Comparison of ENCODE assay signal across 24 cellular contexts in the genomic region with DNA sequence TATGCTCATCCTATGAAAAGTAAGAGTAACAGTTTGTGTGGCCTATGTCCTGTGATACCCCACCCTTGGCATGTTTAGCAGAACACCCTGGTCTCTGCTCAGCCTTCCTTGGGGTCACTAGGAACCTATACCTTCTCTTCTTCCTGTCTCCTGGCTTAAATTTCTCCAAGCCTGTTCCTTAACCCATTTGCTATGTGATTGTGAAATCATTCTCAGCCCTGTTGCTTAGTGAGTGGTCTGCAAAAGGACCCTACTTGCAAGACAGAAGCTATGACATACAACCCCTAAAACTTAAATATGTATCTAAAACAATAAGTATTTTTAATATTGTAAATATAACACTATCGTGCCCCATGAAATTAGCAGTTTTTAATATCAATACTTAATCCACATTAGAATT.
DNase-seq lines count a peak whose midpoint lies in the region; ATAC-seq, FAIRE-seq and TF ChIP-seq lines count a peak whose summit lies in the region.
"Had no signal": no experiment of that assay in that cellular context is flagged by ENCODE, and none has a peak within 500 bp of the region (broad histone marks: within the 10 kb centered on the region; RNA-seq: fewer than 3 reads in every experiment).

No MANE protein-coding gene starts in this region.

- in situ Hi-C loops in IMR-90 (cut with MboI; ENCODE audit: low sequenced_read_pairs), result no loop called here

- TF ChIP-seq RAD21 in IMR-90 (IDR thresholded peaks at IDR 0.05; ENCODE audit: low read length), result no peak
- TF ChIP-seq RAD21 in H1 (IDR thresholded peaks at IDR 0.05 in 1 of 2, conservative IDR thresholded peaks at IDR 0.05 in 1 of 2; ENCODE audit: low read depth in 2 of 2, low read length in 2 of 2), result no peak

- H3K18ac ChIP-seq in IMR-90 (ENCODE audit: low read depth, low read length), result no peak overlapping the region
- H3K18ac ChIP-seq in H1 (ENCODE audit: extremely low read depth, low read length), result peak overlapping the region; percentile 9; the same call in 1 of the 2 replicates

- H3K79me1 ChIP-seq in IMR-90 (ENCODE audit: low read depth in 1 of 2, low read length in 2 of 2) (peaks cover 0 to 4% of the 10 kb centered on the region in 2 experiments; a peak in 1 of 4 replicates), H1 (ENCODE audit: low read depth, low read length) (no peaks in the 10 kb centered on the region)

- no peaks in the 10 kb centered on the region for H3K79me2 ChIP-seq in GM23338 (replicated peaks; ENCODE audit: insufficient read depth)
- H3K79me2 ChIP-seq in H1 (ENCODE audit: control insufficient read depth in 1 of 2, insufficient read depth in 2 of 2, low read length in 2 of 2), result no peaks in the 10 kb centered on the region

- H4K8ac ChIP-seq in IMR-90 (ENCODE audit: low read depth in 2 of 2, low read length in 2 of 2) (no peak overlapping the region), H1 (ENCODE audit: extremely low read depth, insufficient read depth, low read length) (no peak overlapping the region)

- no peaks in the 10 kb centered on the region for H3K36me3 Mint-ChIP-seq in GM23338 (ENCODE audit: low read depth)
- no peaks in the 10 kb centered on the region for H3K36me3 Mint-ChIP-seq in stimulated activated effector memory CD8-positive, alpha-beta T cell treated with anti-CD3 and anti-CD28 coated beads, Interleukin-12 subunit alpha, Interleukin-12 subunit beta, amount 100 ng/mL, for 72 hours
- H3K36me3 Mint-ChIP-seq: CD14-positive monocyte had no signal

- H3K4ac ChIP-seq in IMR-90 (ENCODE audit: low read depth, low read length), result no peak overlapping the region
- no peak overlapping the region for H3K4ac ChIP-seq in H1 (replicated peaks; ENCODE audit: insufficient read length, low read depth, low read length)

- H4K91ac ChIP-seq in IMR-90 (ENCODE audit: insufficient read depth, low read depth, low read length) (no peak overlapping the region), H1 (replicated peaks; ENCODE audit: insufficient read length, low read length) (no peak overlapping the region)

- BruUV-seq in IMR-90 (replicated peaks; lab: Mats Ljungman, UMichigan), result no TSS peak

- H3K9me3 Mint-ChIP-seq in GM23338, result no peaks in the 10 kb centered on the region; the same call in 2 of the 3 replicates
- H3K9me3 Mint-ChIP-seq in stimulated activated effector memory CD8-positive, alpha-beta T cell treated with anti-CD3 and anti-CD28 coated beads, Interleukin-12 subunit alpha, Interleukin-12 subunit beta, amount 100 ng/mL, for 72 hours, result no peaks in the 10 kb centered on the region
- H3K9me3 Mint-ChIP-seq: HFFc6 had no signal

- no peaks in the 10 kb centered on the region for H3K27me3 Mint-ChIP-seq in GM23338 (ENCODE audit: insufficient read depth, low read depth, poor library complexity)
- H3K27me3 Mint-ChIP-seq: CD4-positive, alpha-beta T cell had no signal

- H3K23ac ChIP-seq in IMR-90 (ENCODE audit: low read depth, low read length) (no peak overlapping the region), H1 (ENCODE audit: insufficient read length) (no peak overlapping the region)

- no peak overlapping the region for H2BK120ac ChIP-seq in IMR-90 (ENCODE audit: low read depth, low read length)
- no peak overlapping the region for H2BK120ac ChIP-seq in H1 (replicated peaks; ENCODE audit: low read depth, low read length)

- CTCF ChIA-PET in IMR-90 (lab: Yijun Ruan, JAX) (no interaction called here), H1 (lab: Charles Lee; ENCODE audit: partially characterized antibody) (no interaction called here)

- DNase-seq in GM23338 (ENCODE audit: low spot score) (no peak), IMR-90 (no peak), H1 (ENCODE audit: low read depth in 1 of 2, low spot score in 2 of 2) (no peak), hypothalamus (lab: John Stamatoyannopoulos, UW) (no peak)
- DNase-seq in stimulated activated effector memory CD8-positive, alpha-beta T cell treated with anti-CD3 and anti-CD28 coated beads, Interleukin-12 subunit alpha, Interleukin-12 subunit beta, amount 100 ng/mL, for 72 hours (ENCODE audit: low spot score in 2 of 2), result no peak
- DNase-seq in stimulated activated CD4-positive, alpha-beta T cell treated with anti-CD3 and anti-CD28 coated beads, Interleukin-4, amount 100 ng/mL, for 24 hours, result no peak
- DNase-seq in activated CD4-positive, alpha-beta T cell treated with anti-CD3 and anti-CD28 coated beads, Interleukin-2, amount 50 U/mL, for 1 hour, result no peak
- DNase-seq: 8988T; ACHN; AML-193; BE2C; Calu3; CD4-positive, alpha-beta T cell; COR-L47; DMS53; DMS79 treated with DMSO at 0.1 percent for 48 hours; GF-D8; HFFc6 had no signal

- H2AK5ac ChIP-seq in IMR-90 (ENCODE audit: low read depth, low read length) (no peak overlapping the region), H1 (ENCODE audit: low read depth, low read length) (no peak overlapping the region)

- H3F3A ChIP-seq in GM23338 (replicated peaks; ENCODE audit: low read depth), result no peaks in the 10 kb centered on the region

- H2AFZ ChIP-seq in GM23338, result no peak overlapping the region; the same call in 1 of the 2 replicates
- H2AFZ ChIP-seq in IMR-90 (replicated peaks; ENCODE audit: low read length, poor library complexity), result no peak overlapping the region
- peak overlapping the region; percentile 48; the same call in 1 of the 2 replicates for H2AFZ ChIP-seq in H1 (ENCODE audit: low read length)

- H3K23me2 ChIP-seq in H1 (ENCODE audit: low read depth, low read length), result no peaks in the 10 kb centered on the region

- 0 out of 2 replicates have a peak overlapping the region, but pooled peaks have one; percentile 20 for H2BK12ac ChIP-seq in H1 (ENCODE audit: low read depth, low read length)

- no peak for FAIRE-seq in H1 (lab: Jason Lieb, UNC)
- FAIRE-seq: A549, GM12891, GM18507 had no signal

- H2BK15ac ChIP-seq in IMR-90 (ENCODE audit: low read depth, low read length), result no peak overlapping the region
- H2BK15ac ChIP-seq in H1 (ENCODE audit: low read length), result no peak overlapping the region

- no peak overlapping the region for H4K5ac ChIP-seq in IMR-90 (ENCODE audit: low read depth, low read length)
- H4K5ac ChIP-seq in H1 (ENCODE audit: insufficient read length, low read depth, low read length), result no peak overlapping the region

- H3K9ac ChIP-seq in IMR-90 (ENCODE audit: low read depth, low read length) (no peak overlapping the region), H1 (replicated peaks in 1 of 4; ENCODE audit: extremely low read depth in 1 of 4, low read depth in 3 of 4, low read length in 3 of 4) (no peak overlapping the region)
- H3K9ac ChIP-seq: BLaER1 treated with 17β-estradiol and CSF1 and Interleukin-3, amounts not matched to agents 10 nM and 100 nM had no signal

- H3K56ac ChIP-seq in IMR-90 (ENCODE audit: extremely low read depth, insufficient read depth, low read length), result no peak overlapping the region
- no peak overlapping the region for H3K56ac ChIP-seq in H1 (replicated peaks; ENCODE audit: insufficient read length, low read depth, low read length)

- no peak overlapping the region for H2BK5ac ChIP-seq in IMR-90 (ENCODE audit: low read depth, low read length, poor library complexity, severe bottlenecking)
- H2BK5ac ChIP-seq in H1 (ENCODE audit: low read depth, low read length), result no peak overlapping the region

- H3K4me1 ChIP-seq in GM23338 (ENCODE audit: insufficient read depth), result peaks cover 7% of the 10 kb centered on the region
- H3K4me1 ChIP-seq in IMR-90 (ENCODE audit: control insufficient read depth, insufficient read depth, low read length), result no peaks in the 10 kb centered on the region
- peaks cover 0 to 5% (median 2%) of the 10 kb centered on the region in 4 experiments; a peak in 2 of 7 replicates for H3K4me1 ChIP-seq in H1 (replicated peaks in 1 of 4; ENCODE audit: control insufficient read depth in 3 of 4, insufficient read depth in 4 of 4, low read length in 3 of 4)
- H3K4me1 ChIP-seq: A549 had no signal

- H3K9me3 ChIP-seq in IMR-90 (ENCODE audit: control insufficient read depth, insufficient read depth, low read length), result no peaks in the 10 kb centered on the region
- H3K9me3 ChIP-seq in H1 (ENCODE audit: insufficient read depth in 2 of 2, low read depth in 1 of 2, low read length in 1 of 2), result no peaks in the 10 kb centered on the region
- H3K9me3 ChIP-seq: A549; BE2C; BLaER1 treated with 17β-estradiol and CSF1 and Interleukin-3, amounts not matched to agents 10 nM and 100 nM; HAP-1 had no signal

- H2BK20ac ChIP-seq in IMR-90 (ENCODE audit: low read depth, low read length) (no peak overlapping the region), H1 (ENCODE audit: low read length) (no peak overlapping the region)

- peak; percentile 45; the same call in 2 of the 3 replicates for ATAC-seq in GM23338
- no peak for ATAC-seq in IMR-90 (ENCODE audit: low read depth)
- ATAC-seq in stimulated activated effector memory CD8-positive, alpha-beta T cell treated with anti-CD3 and anti-CD28 coated beads, Interleukin-12 subunit alpha, Interleukin-12 subunit beta, amount 100 ng/mL, for 72 hours, result peak; percentile 11
- ATAC-seq: A549 had no signal

- no peak overlapping the region for H3K14ac ChIP-seq in IMR-90 (replicated peaks; ENCODE audit: low read depth, low read length)
- H3K14ac ChIP-seq in H1 (ENCODE audit: insufficient read length), result no peak overlapping the region

- TF ChIP-seq EP300 in H1 (IDR thresholded peaks at IDR 0.05; ENCODE audit: borderline replicate concordance in 1 of 2, low read depth in 2 of 2, low read length in 2 of 2), result no peak

- H4K20me1 ChIP-seq in GM23338 (replicated peaks; ENCODE audit: insufficient read depth) (no peaks in the 10 kb centered on the region), IMR-90 (ENCODE audit: insufficient read depth, low read length) (no peaks in the 10 kb centered on the region), H1 (replicated peaks in 1 of 2; ENCODE audit: control insufficient read depth in 1 of 2, insufficient read depth in 2 of 2, low read length in 2 of 2) (no peaks in the 10 kb centered on the region)
- H4K20me1 ChIP-seq: BLaER1 treated with 17β-estradiol and CSF1 and Interleukin-3, amounts not matched to agents 10 nM and 100 nM had no signal

- no peaks in the 10 kb centered on the region for H3K9me2 ChIP-seq in GM23338 (ENCODE audit: insufficient read depth)

- H3K27me3 ChIP-seq in GM23338 (ENCODE audit: insufficient read depth) (no peaks in the 10 kb centered on the region), IMR-90 (ENCODE audit: control insufficient read depth, insufficient read depth, low read length) (no peaks in the 10 kb centered on the region), H1 (replicated peaks in 1 of 4; ENCODE audit: control insufficient read depth in 3 of 4, extremely low read depth in 1 of 4, insufficient read depth in 3 of 4, low read length in 3 of 4) (no peaks in the 10 kb centered on the region)
- H3K27me3 ChIP-seq: BE2C; BLaER1 treated with 17β-estradiol and CSF1 and Interleukin-3, amounts not matched to agents 10 nM and 100 nM had no signal

- no peak overlapping the region for H3K27ac ChIP-seq in GM23338 (ENCODE audit: low read depth)
- no peak overlapping the region for H3K27ac ChIP-seq in IMR-90 (ENCODE audit: insufficient read depth, low read length)
- no peak overlapping the region for H3K27ac ChIP-seq in H1 (ENCODE audit: low read depth, low read length)
- H3K27ac ChIP-seq: A549; BLaER1 treated with 17β-estradiol and CSF1 and Interleukin-3, amounts not matched to agents 10 nM and 100 nM had no signal

- H3K27ac Mint-ChIP-seq in GM23338, result peak overlapping the region; percentile 33; the same call in 1 of the 2 replicates
- no peak overlapping the region for H3K27ac Mint-ChIP-seq in stimulated activated effector memory CD8-positive, alpha-beta T cell treated with anti-CD3 and anti-CD28 coated beads, Interleukin-12 subunit alpha, Interleukin-12 subunit beta, amount 100 ng/mL, for 72 hours
- H3K27ac Mint-ChIP-seq: CD14-positive monocyte; CD4-positive, alpha-beta T cell; HFFc6 had no signal

- H3K4me1 Mint-ChIP-seq in GM23338, result peaks cover 10% of the 10 kb centered on the region
- no peaks in the 10 kb centered on the region for H3K4me1 Mint-ChIP-seq in stimulated activated effector memory CD8-positive, alpha-beta T cell treated with anti-CD3 and anti-CD28 coated beads, Interleukin-12 subunit alpha, Interleukin-12 subunit beta, amount 100 ng/mL, for 72 hours
- H3K4me1 Mint-ChIP-seq: CD14-positive monocyte had no signal

- POLR2A ChIA-PET in IMR-90 (lab: Charles Lee; ENCODE audit: unreplicated experiment), result no interaction called here
- POLR2A ChIA-PET in H1 (lab: Charles Lee; ENCODE audit: partially characterized antibody), result interaction anchor here (1.6 kb wide), 1 partner anchor 9 kb away, joined by 4 read pairs; no protein-coding TSS in a partner anchor

- H3K36me3 ChIP-seq in GM23338 (ENCODE audit: insufficient read depth) (no peaks in the 10 kb centered on the region), IMR-90 (ENCODE audit: control insufficient read depth, insufficient read depth, low read length) (no peaks in the 10 kb centered on the region), H1 (ENCODE audit: control insufficient read depth in 2 of 4, insufficient read depth in 4 of 4, low read length in 3 of 4) (no peaks in the 10 kb centered on the region)
- H3K36me3 ChIP-seq: BE2C; BLaER1 treated with 17β-estradiol and CSF1 and Interleukin-3, amounts not matched to agents 10 nM and 100 nM; HAP-1 had no signal

- no peak overlapping the region for H3K4me3 ChIP-seq in GM23338
- H3K4me3 ChIP-seq in IMR-90 (ENCODE audit: insufficient read depth, low read depth, low read length), result no peak overlapping the region
- no peak overlapping the region for H3K4me3 ChIP-seq in H1 (ENCODE audit: extremely low read depth in 1 of 4, insufficient read depth in 2 of 4, low read depth in 3 of 4, low read length in 4 of 4)
- H3K4me3 ChIP-seq: A549; BLaER1 treated with 17β-estradiol and CSF1 and Interleukin-3, amounts not matched to agents 10 nM and 100 nM; HAP-1 had no signal

- no CpG with 5 or more reads among the region's 1 CpG for WGBS in IMR-90 (ENCODE audit: extremely low coverage in 2 of 2, insufficient read length in 1 of 2), 2 experiments
- 73% methylated on average over 1 of the region's 1 CpG; no CpG with 5 or more reads in 1 of the 2 experiments for WGBS in H1 (ENCODE audit: extremely low coverage in 1 of 2, insufficient coverage in 1 of 2, insufficient read length in 1 of 2, insufficient replicate concordance in 2 of 2, low coverage in 1 of 2, low lambda C conversion rate in 2 of 2, missing lambda C conversion rate in 1 of 2), 2 experiments

- no peak for TF ChIP-seq POLR2A in IMR-90 (IDR thresholded peaks at IDR 0.05; ENCODE audit: low read depth, low read length)
- no peak for TF ChIP-seq POLR2A in H1 (IDR thresholded peaks at IDR 0.05; ENCODE audit: control extremely low read depth in 1 of 2, low read depth in 2 of 2, low read length in 2 of 2)

- H2AK9ac ChIP-seq in IMR-90 (replicated peaks; ENCODE audit: low read depth, low read length, poor library complexity), result no peak overlapping the region

- dilution Hi-C loops in IMR-90 (cut with HindIII; ENCODE audit: low sequenced_read_pairs, unreplicated experiment), result no loop called here

- H3K9me1 ChIP-seq in IMR-90 (ENCODE audit: insufficient read depth, low read length), result no peaks in the 10 kb centered on the region; the same call in none of the 2 replicates

- intact Hi-C loops in IMR-90 (cut with micrococcal nuclease), result no loop called here

- no peak overlapping the region for H3K4me2 ChIP-seq in GM23338
- no peak overlapping the region for H3K4me2 ChIP-seq in IMR-90 (ENCODE audit: low read depth, low read length)
- H3K4me2 ChIP-seq in H1 (ENCODE audit: insufficient read depth in 1 of 2, low read depth in 2 of 2, low read length in 2 of 2), result no peak overlapping the region; a peak in 1 of 4 replicates
- H3K4me2 ChIP-seq: A549; BLaER1 treated with 17β-estradiol and CSF1 and Interleukin-3, amounts not matched to agents 10 nM and 100 nM had no signal

- H3K4me3 Mint-ChIP-seq in GM23338, result no peak overlapping the region
- H3K4me3 Mint-ChIP-seq in stimulated activated effector memory CD8-positive, alpha-beta T cell treated with anti-CD3 and anti-CD28 coated beads, Interleukin-12 subunit alpha, Interleukin-12 subunit beta, amount 100 ng/mL, for 72 hours, result no peak overlapping the region
- H3K4me3 Mint-ChIP-seq: CD14-positive monocyte; CD4-positive, alpha-beta T cell; HFFc6 had no signal

- TF ChIP-seq CTCF in GM23338 (conservative IDR thresholded peaks at IDR 0.05; ENCODE audit: low read depth in 2 of 2) (no peak), IMR-90 (conservative IDR thresholded peaks at IDR 0.05; ENCODE audit: low read depth, low read length) (no peak), H1 (IDR thresholded peaks at IDR 0.05; ENCODE audit: control extremely low read depth in 1 of 3, insufficient read depth in 1 of 3, low read depth in 1 of 3, low read length in 3 of 3) (no peak)
